ENCODE assay signal across 1 cellular context in the genomic region with DNA sequence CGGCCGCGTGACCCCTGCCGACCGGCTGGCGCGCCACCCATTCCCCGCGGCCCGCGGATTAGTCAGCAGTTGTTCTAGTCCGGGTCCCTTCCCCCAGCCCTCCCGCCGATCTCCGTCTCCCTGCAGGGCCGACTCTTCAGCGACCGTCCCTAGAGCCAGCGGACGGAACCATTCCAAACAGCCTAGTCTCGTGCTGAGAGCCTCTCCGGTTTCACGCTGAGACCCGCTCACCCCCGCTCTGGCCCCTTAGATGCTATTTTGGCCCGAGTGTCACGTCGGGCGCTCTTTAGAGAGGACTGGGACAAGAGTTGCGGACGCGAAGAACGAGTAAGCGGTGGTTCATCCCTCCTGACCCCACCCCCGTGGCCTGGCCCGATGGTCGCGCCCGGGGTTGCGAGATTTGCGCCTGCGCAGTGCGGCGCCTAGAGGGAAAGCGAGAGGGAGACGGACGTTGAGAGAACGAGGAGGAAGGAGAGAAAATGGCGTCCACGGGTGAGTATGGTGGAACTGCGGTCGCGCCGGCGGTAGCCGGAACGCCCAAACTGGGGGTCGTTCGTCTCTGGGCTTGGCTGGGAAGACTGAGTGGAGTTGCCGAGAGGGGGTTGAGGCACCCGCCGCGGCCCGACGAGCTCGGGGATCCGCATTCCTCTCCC.
TF ChIP-seq lines count a peak whose summit lies in the region.

A gene with protein sequence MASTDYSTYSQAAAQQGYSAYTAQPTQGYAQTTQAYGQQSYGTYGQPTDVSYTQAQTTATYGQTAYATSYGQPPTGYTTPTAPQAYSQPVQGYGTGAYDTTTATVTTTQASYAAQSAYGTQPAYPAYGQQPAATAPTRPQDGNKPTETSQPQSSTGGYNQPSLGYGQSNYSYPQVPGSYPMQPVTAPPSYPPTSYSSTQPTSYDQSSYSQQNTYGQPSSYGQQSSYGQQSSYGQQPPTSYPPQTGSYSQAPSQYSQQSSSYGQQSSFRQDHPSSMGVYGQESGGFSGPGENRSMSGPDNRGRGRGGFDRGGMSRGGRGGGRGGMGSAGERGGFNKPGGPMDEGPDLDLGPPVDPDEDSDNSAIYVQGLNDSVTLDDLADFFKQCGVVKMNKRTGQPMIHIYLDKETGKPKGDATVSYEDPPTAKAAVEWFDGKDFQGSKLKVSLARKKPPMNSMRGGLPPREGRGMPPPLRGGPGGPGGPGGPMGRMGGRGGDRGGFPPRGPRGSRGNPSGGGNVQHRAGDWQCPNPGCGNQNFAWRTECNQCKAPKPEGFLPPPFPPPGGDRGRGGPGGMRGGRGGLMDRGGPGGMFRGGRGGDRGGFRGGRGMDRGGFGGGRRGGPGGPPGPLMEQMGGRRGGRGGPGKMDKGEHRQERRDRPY (plus strand): TSS at position 411 of the 653 bp plus-strand sequence. CDS start 69 bp downstream, at position 480.
Gene RHBDD3 (minus strand): TSS at position 124 of the 653 bp plus-strand sequence. CDS start 2,355 bp downstream, outside the sequence.

TF ChIP-seq in HepG2, 621 proteins besides CTCF, POLR2A, EP300 and RAD21 (continued from another document and continues in another):
- peak; percentile 91; the same call in 1 of the 2 replicates for TF ChIP-seq ZNF775 (CRISPR knock-in tag; IDR thresholded peaks at IDR 0.05; ENCODE audit: borderline replicate concordance)
- TF ChIP-seq, protein P1, sequence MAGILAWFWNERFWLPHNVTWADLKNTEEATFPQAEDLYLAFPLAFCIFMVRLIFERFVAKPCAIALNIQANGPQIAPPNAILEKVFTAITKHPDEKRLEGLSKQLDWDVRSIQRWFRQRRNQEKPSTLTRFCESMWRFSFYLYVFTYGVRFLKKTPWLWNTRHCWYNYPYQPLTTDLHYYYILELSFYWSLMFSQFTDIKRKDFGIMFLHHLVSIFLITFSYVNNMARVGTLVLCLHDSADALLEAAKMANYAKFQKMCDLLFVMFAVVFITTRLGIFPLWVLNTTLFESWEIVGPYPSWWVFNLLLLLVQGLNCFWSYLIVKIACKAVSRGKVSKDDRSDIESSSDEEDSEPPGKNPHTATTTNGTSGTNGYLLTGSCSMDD (CRISPR knock-in tag; IDR thresholded peaks at IDR 0.05), result no peak
- TF ChIP-seq PTBP1 (IDR thresholded peaks at IDR 0.05; ENCODE audit: low read depth, low read length, poor library complexity, severe bottlenecking), result peak; percentile 25
- TF ChIP-seq, protein P2, sequence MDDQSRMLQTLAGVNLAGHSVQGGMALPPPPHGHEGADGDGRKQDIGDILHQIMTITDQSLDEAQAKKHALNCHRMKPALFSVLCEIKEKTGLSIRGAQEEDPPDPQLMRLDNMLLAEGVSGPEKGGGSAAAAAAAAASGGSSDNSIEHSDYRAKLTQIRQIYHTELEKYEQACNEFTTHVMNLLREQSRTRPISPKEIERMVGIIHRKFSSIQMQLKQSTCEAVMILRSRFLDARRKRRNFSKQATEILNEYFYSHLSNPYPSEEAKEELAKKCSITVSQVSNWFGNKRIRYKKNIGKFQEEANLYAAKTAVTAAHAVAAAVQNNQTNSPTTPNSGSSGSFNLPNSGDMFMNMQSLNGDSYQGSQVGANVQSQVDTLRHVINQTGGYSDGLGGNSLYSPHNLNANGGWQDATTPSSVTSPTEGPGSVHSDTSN (CRISPR knock-in tag; IDR thresholded peaks at IDR 0.05; ENCODE audit: borderline replicate concordance), result peak; percentile 26; the same call in 1 of the 2 replicates
- peak; percentile 75; the same call in 1 of the 2 replicates for TF ChIP-seq ZNF543 (CRISPR knock-in tag; IDR thresholded peaks at IDR 0.05)
- peak; percentile 42 for TF ChIP-seq ZNF589 (CRISPR knock-in tag; conservative IDR thresholded peaks at IDR 0.05)
- TF ChIP-seq ZNF781 (CRISPR knock-in tag; IDR thresholded peaks at IDR 0.05; ENCODE audit: borderline replicate concordance, not compliant biosample characterization), result peak; percentile 34
- TF ChIP-seq ZNF639 (CRISPR knock-in tag; conservative IDR thresholded peaks at IDR 0.05), result no peak
- TF ChIP-seq, protein P3, sequence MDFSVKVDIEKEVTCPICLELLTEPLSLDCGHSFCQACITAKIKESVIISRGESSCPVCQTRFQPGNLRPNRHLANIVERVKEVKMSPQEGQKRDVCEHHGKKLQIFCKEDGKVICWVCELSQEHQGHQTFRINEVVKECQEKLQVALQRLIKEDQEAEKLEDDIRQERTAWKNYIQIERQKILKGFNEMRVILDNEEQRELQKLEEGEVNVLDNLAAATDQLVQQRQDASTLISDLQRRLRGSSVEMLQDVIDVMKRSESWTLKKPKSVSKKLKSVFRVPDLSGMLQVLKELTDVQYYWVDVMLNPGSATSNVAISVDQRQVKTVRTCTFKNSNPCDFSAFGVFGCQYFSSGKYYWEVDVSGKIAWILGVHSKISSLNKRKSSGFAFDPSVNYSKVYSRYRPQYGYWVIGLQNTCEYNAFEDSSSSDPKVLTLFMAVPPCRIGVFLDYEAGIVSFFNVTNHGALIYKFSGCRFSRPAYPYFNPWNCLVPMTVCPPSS (IDR thresholded peaks at IDR 0.05), result no peak
- 0 out of 2 replicates have a peak, but pooled peaks have one; percentile 54 for TF ChIP-seq ETS1 (CRISPR knock-in tag; IDR thresholded peaks at IDR 0.05)
- TF ChIP-seq ZNF354B (CRISPR knock-in tag; IDR thresholded peaks at IDR 0.05), result 0 out of 2 replicates have a peak, but pooled peaks have one; percentile 77
- TF ChIP-seq ZNF883 (CRISPR knock-in tag; IDR thresholded peaks at IDR 0.05; ENCODE audit: not compliant biosample characterization), result peak; percentile 16
- no peak; the same call in 1 of the 2 replicates for TF ChIP-seq FOXC1 (CRISPR knock-in tag; IDR thresholded peaks at IDR 0.05; ENCODE audit: borderline replicate concordance)
- peak; percentile 72 for TF ChIP-seq FOSL2 (CRISPR knock-in tag; IDR thresholded peaks at IDR 0.05)
- TF ChIP-seq SAP130 (CRISPR knock-in tag; IDR thresholded peaks at IDR 0.05; ENCODE audit: low read depth), result peak; percentile 86
- no peak for TF ChIP-seq PLSCR1 (CRISPR knock-in tag; IDR thresholded peaks at IDR 0.05; ENCODE audit: borderline replicate concordance)
- TF ChIP-seq ZFP82 (CRISPR knock-in tag; IDR thresholded peaks at IDR 0.05; ENCODE audit: borderline replicate concordance), result peak; percentile 63
- TF ChIP-seq ZBED4 (CRISPR knock-in tag; IDR thresholded peaks at IDR 0.05; ENCODE audit: borderline replicate concordance), result peak; percentile 45; the same call in 1 of the 2 replicates
- peak; percentile 82; the same call in 1 of the 2 replicates for TF ChIP-seq ZNF501 (CRISPR knock-in tag; IDR thresholded peaks at IDR 0.05)
- TF ChIP-seq BORCS8-MEF2B (CRISPR knock-in tag; IDR thresholded peaks at IDR 0.05), result peak; percentile 47
- TF ChIP-seq HDAC1 (CRISPR knock-in tag; IDR thresholded peaks at IDR 0.05), result peak; percentile 59
- TF ChIP-seq ZNF788 (CRISPR knock-in tag; IDR thresholded peaks at IDR 0.05; ENCODE audit: borderline replicate concordance), result no peak; the same call in 1 of the 2 replicates
- peak; percentile 88 for TF ChIP-seq PRPF4 (IDR thresholded peaks at IDR 0.05; ENCODE audit: low read depth, low read length, poor library complexity, severe bottlenecking)
- TF ChIP-seq ARID5B (CRISPR knock-in tag; IDR thresholded peaks at IDR 0.05), result peak; percentile 59; the same call in 1 of the 2 replicates
- no peak for TF ChIP-seq ZNF563 (CRISPR knock-in tag; IDR thresholded peaks at IDR 0.05)
- TF ChIP-seq, protein P4, sequence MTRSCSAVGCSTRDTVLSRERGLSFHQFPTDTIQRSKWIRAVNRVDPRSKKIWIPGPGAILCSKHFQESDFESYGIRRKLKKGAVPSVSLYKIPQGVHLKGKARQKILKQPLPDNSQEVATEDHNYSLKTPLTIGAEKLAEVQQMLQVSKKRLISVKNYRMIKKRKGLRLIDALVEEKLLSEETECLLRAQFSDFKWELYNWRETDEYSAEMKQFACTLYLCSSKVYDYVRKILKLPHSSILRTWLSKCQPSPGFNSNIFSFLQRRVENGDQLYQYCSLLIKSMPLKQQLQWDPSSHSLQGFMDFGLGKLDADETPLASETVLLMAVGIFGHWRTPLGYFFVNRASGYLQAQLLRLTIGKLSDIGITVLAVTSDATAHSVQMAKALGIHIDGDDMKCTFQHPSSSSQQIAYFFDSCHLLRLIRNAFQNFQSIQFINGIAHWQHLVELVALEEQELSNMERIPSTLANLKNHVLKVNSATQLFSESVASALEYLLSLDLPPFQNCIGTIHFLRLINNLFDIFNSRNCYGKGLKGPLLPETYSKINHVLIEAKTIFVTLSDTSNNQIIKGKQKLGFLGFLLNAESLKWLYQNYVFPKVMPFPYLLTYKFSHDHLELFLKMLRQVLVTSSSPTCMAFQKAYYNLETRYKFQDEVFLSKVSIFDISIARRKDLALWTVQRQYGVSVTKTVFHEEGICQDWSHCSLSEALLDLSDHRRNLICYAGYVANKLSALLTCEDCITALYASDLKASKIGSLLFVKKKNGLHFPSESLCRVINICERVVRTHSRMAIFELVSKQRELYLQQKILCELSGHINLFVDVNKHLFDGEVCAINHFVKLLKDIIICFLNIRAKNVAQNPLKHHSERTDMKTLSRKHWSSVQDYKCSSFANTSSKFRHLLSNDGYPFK (CRISPR knock-in tag; IDR thresholded peaks at IDR 0.05; ENCODE audit: borderline replicate concordance), result peak; percentile 86; the same call in 1 of the 2 replicates
- peak; percentile 90 for TF ChIP-seq YEATS4 (CRISPR knock-in tag; IDR thresholded peaks at IDR 0.05; ENCODE audit: borderline replicate concordance)
- TF ChIP-seq ZBTB20 (CRISPR knock-in tag; IDR thresholded peaks at IDR 0.05; ENCODE audit: borderline replicate concordance, low read depth), result peak; percentile 67
- TF ChIP-seq MYC (CRISPR knock-in tag; IDR thresholded peaks at IDR 0.05; ENCODE audit: borderline replicate concordance), result peak; percentile 76
- TF ChIP-seq ZNF468 (CRISPR knock-in tag; IDR thresholded peaks at IDR 0.05), result no peak
- TF ChIP-seq BRD4 (CRISPR knock-in tag; IDR thresholded peaks at IDR 0.05), result peak; percentile 99
